Comparison of ENCODE assay signal across 8 cellular contexts in the genomic region with DNA sequence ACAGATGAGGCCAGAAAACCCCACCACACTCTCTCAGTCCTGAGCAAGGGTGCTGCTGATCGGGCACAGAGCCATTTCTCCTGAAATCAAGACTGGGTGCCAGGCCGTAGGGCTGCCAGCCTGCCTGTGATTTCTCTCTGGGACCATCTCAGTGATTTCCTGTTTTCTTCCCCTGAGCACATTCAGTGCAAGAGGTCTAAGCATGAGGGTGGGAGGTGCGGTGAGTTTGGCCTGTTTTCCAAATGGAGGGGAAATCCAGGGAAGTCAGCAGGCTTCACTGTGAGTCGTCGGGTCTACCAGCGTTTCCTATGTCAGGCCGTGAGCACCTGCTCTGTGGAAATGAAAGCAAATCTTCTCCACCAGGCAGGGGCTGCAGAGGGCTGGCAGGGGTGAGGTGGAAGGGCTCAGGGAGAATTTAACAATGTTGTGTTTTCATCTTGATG.
A peak's percentile ranks its signal among the peaks of the same experiment; 100 is the strongest.
DNase-seq lines count a peak whose midpoint lies in the region; ATAC-seq and TF ChIP-seq lines count a peak whose summit lies in the region.

No MANE protein-coding gene starts in this region.

- H3K4me3 ChIP-seq in H7 (ENCODE audit: insufficient read depth, low read depth, low read length) (no peak overlapping the region), heart left ventricle (peak overlapping the region in 1 of 12 donors; percentile 22)

- no peak for TF ChIP-seq POLR2A in heart left ventricle (IDR thresholded peaks at IDR 0.05)

- peak; percentile 39 for DNase-seq in H7
- DNase-seq in activated CD4-positive, alpha-beta T cell treated with anti-CD3 and anti-CD28 coated beads, Interleukin-2, amount 50 U/mL, for 4 hours, result peak; percentile 52 to 56
- peak in 2 of 5 donors; percentile 44 to 51 for DNase-seq in heart left ventricle
- DNase-seq in stimulated activated CD4-positive, alpha-beta T cell treated with anti-CD3 and anti-CD28 coated beads, TNF-alpha, amount 100 ng/mL, for 1 hour (ENCODE audit: low read depth in 3 of 3, low spot score in 1 of 3), result peak in 2 of 3 donors; percentile 16 to 39
- DNase-seq in OCI-M1 (lab: John Stamatoyannopoulos, UW), result no peak
- no peak for DNase-seq in LoVo (ENCODE audit: low spot score)
- DNase-seq in 8988T, result no peak
- no peak for DNase-seq in RKO (ENCODE audit: low spot score)

- intact Hi-C loops in heart left ventricle (cut with DNase I), result loop anchor here in 1 of 10 donors (10.0 kb wide), 1 partner anchor 78 kb away; the partner anchor contains the start of gene ST6GAL1

- peaks cover 0 to 11% (median 0%) of the 10 kb centered on the region in 12 donors for H3K9me3 ChIP-seq in heart left ventricle

- WGBS in heart left ventricle, 4 donors, result 25 to 30% (median 26%) methylated on average over 7 of the region's 7 CpGs

- peak overlapping the region in 10 of 12 donors; percentile 18 to 85 (median 59) for H3K27ac ChIP-seq in heart left ventricle

- H3K36me3 ChIP-seq in H7 (replicated peaks; ENCODE audit: control insufficient read depth, insufficient read depth, low read length) (peaks cover 1% of the 10 kb centered on the region; the same call in 1 of the 2 replicates), heart left ventricle (peaks cover 0 to 3% (median 0%) of the 10 kb centered on the region in 9 donors)

- ATAC-seq in heart left ventricle, result peak; percentile 23 to 74 (median 62)

- H3K27me3 ChIP-seq in H7 (ENCODE audit: control insufficient read depth, insufficient read depth, low read length) (no peaks in the 10 kb centered on the region), heart left ventricle (no peaks in the 10 kb centered on the region)

- peaks cover 0 to 67% (median 42%) of the 10 kb centered on the region in 12 donors for H3K4me1 ChIP-seq in heart left ventricle

- no peak for TF ChIP-seq CTCF in heart left ventricle (IDR thresholded peaks at IDR 0.05)

Comparison
In these comparisons a context has a peak if more than half of its experiments do, and no peak if none do; other contexts are left out.
1. DNase-seq: peak in H7 (single experiment), activated CD4-positive, alpha-beta T cell treated with anti-CD3 and anti-CD28 coated beads, Interleukin-2, amount 50 U/mL, for 4 hours (2 of 2) and stimulated activated CD4-positive, alpha-beta T cell treated with anti-CD3 and anti-CD28 coated beads, TNF-alpha, amount 100 ng/mL, for 1 hour (2 of 3); none in OCI-M1 (single experiment), LoVo (single experiment), 8988T (single experiment) and RKO (single experiment).